9 cellular contexts compared by ENCODE assay signal in the genomic region with DNA sequence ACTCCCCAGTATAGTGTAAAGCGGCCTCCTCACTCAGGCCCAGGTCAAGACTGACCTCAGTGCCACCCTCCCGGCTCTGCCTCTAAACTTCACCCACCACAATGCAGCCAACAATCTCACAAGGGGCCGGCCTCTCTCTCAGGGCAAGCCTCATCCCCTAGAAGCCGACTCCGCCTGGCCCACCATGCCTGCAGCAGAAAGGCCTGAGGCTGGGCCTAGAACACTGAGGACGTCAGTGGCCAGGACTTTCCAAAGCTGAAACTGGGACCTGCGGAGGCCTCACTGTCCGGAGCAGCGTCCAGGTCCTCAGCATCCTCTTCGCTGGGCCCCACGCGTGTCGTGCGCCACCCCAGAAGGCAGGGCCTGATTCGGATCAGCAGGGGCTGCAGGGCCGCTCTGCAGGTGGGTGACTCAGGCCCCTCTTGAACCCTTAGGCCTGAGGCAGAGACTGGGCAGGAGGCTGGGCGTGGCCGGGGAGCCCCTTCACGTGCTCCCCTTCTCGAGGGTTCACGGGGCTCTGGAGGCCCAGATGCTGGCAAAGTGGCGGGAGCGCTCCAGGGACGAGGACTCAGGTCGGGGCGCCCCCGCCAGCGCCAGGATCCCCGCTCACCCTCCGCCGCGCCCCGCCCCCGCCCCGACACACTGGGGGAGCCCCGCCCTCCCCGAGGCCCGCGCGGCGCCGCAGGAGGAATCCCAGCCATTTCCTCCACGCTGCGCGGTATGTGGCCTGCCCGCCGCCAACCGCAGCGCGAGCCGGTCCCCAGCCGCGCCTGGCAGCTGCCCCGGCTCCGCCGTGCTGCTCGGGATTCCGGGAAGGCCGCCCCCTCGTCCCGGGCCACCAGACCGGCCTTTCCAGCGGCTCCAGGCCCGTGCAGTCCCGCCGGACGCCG. TPM values are rescaled to one million over a fixed set of nuclear protein-coding genes. Genes with fewer than 3 reads are reported as not detected.
DNase-seq lines count a peak whose midpoint lies in the region; ATAC-seq, FAIRE-seq and TF ChIP-seq lines count a peak whose summit lies in the region.
"Had no signal": no experiment of that assay in that cellular context is flagged by ENCODE, and none has a peak within 500 bp of the region (broad histone marks: within the 10 kb centered on the region; RNA-seq: fewer than 3 reads in every experiment).

No MANE protein-coding gene starts in this region.

- ATAC-seq in omental fat pad (ENCODE audit: low FRiP score): peak; percentile 41

- peak; percentile 61 for DNase-seq in activated T-helper 1 cell treated with Interleukin-2 at 50 U/mL for 16 hours (ENCODE audit: low read depth)
- peak; percentile 77 for DNase-seq in fibroblast of pulmonary artery (ENCODE audit: low read depth)
- no peak for DNase-seq in omental fat pad (ENCODE audit: low spot score)
- DNase-seq in vagina (ENCODE audit: extremely low spot score in 2 of 2): peak in 1 of 2 donors; percentile 82
- DNase-seq in KG1 (lab: John Stamatoyannopoulos, UW): no peak
- no peak for DNase-seq in D721Med (ENCODE audit: insufficient read length, low spot score)
- no peak for DNase-seq in foreskin melanocyte

- H4K20me1 ChIP-seq in KMS-11 (ENCODE audit: insufficient read depth): no peaks in the 10 kb centered on the region

- H3K27ac ChIP-seq in KMS-11: peak overlapping the region; percentile 99
- H3K27ac ChIP-seq in vagina: peak overlapping the region; percentile 82

- H3K9me3 ChIP-seq in vagina: no peaks in the 10 kb centered on the region

- H2AFZ ChIP-seq in KMS-11 (ENCODE audit: low read depth): peak overlapping the region; percentile 44

- H3K4me2 ChIP-seq in KMS-11: peak overlapping the region; percentile 93

- no peak for TF ChIP-seq POLR2A in vagina (IDR thresholded peaks at IDR 0.05)

- H3K4me1 ChIP-seq in KMS-11 (ENCODE audit: low read depth, poor library complexity, severe bottlenecking): peaks cover 81% of the 10 kb centered on the region
- H3K4me1 ChIP-seq in vagina: peaks cover 21% of the 10 kb centered on the region

- H3K36me3 ChIP-seq in KMS-11 (ENCODE audit: insufficient read depth) (no peaks in the 10 kb centered on the region), vagina (no peaks in the 10 kb centered on the region)

- H3K79me2 ChIP-seq in KMS-11 (ENCODE audit: insufficient read depth, low read depth): no peaks in the 10 kb centered on the region; the same call in 1 of the 2 replicates

- no peaks in the 10 kb centered on the region for H3K27me3 ChIP-seq in KMS-11 (ENCODE audit: insufficient read depth, low read depth)
- no peaks in the 10 kb centered on the region for H3K27me3 ChIP-seq in vagina

- no peak overlapping the region for H3K4me3 ChIP-seq in KMS-11 (IDR thresholded peaks at IDR 0.05; ENCODE audit: insufficient read depth, low read depth, low read length)
- H3K4me3 ChIP-seq in fibroblast of pulmonary artery (replicated peaks; ENCODE audit: low read depth, low read length): no peak overlapping the region
- H3K4me3 ChIP-seq in vagina: peak overlapping the region; percentile 44 to 53

- peak overlapping the region; percentile 90 for H3K9ac ChIP-seq in KMS-11

- TF ChIP-seq CTCF in KMS-11 (conservative IDR thresholded peaks at IDR 0.05; ENCODE audit: low read depth, low read length) (no peak), fibroblast of pulmonary artery (IDR thresholded peaks at IDR 0.05; ENCODE audit: low read length, missing control alignments) (no peak), omental fat pad (IDR thresholded peaks at IDR 0.05) (no peak), vagina (IDR thresholded peaks at IDR 0.05) (no peak), D721Med (IDR thresholded peaks at IDR 0.05; ENCODE audit: insufficient read depth, missing control alignments) (no peak)

- FAIRE-seq in D721Med (lab: Jason Lieb, UNC): no peak
- FAIRE-seq: TTC549 had no signal

- intact Hi-C loops in vagina (cut with DNase I): loop anchor here (10.0 kb wide), 1 partner anchor 254 kb away; no protein-coding TSS in a partner anchor

RNA-seq across cellular contexts. Expression of gene PKDCC, which starts 53.1 kb away (rescaled TPM):
- 100 to 1,000 TPM in 3 of 4 donors, 10 to 100 TPM in 1; 72.6 to 307 (median 149) TPM for total RNA-seq in omental fat pad
- total RNA-seq in vagina: 146 TPM

Comparison
In these comparisons a context has a peak if more than half of its experiments do, and no peak if none do; other contexts are left out.
1. H3K4me3 ChIP-seq: peak in vagina (2 of 2); none in KMS-11 (single experiment) and fibroblast of pulmonary artery (single experiment).
2. DNase-seq: peak in activated T-helper 1 cell treated with Interleukin-2 at 50 U/mL for 16 hours (single experiment) and fibroblast of pulmonary artery (single experiment); none in omental fat pad (single experiment), KG1 (single experiment), D721Med (single experiment) and foreskin melanocyte (single experiment).